In genomic region chr3:16513141-16514020, GRCh38 we compare ENCODE assay signal across 8 cellular contexts. TPM values are rescaled to one million over a fixed set of nuclear protein-coding genes. Genes with fewer than 3 reads are reported as not detected.
DNase-seq lines count a peak whose midpoint lies in the region; ATAC-seq and TF ChIP-seq lines count a peak whose summit lies in the region.

A gene with protein sequence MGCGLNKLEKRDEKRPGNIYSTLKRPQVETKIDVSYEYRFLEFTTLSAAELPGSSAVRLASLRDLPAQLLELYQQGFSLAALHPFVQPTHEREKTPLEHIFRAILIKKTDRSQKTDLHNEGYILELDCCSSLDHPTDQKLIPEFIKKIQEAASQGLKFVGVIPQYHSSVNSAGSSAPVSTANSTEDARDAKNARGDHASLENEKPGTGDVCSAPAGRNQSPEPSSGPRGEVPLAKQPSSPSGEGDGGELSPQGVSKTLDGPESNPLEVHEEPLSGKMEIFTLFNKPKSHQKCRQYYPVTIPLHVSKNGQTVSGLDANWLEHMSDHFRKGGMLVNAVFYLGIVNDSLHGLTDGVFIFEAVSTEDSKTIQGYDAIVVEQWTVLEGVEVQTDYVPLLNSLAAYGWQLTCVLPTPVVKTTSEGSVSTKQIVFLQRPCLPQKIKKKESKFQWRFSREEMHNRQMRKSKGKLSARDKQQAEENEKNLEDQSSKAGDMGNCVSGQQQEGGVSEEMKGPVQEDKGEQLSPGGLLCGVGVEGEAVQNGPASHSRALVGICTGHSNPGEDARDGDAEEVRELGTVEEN (minus strand): TSS chr3:16513699. CDS start chr3:16493869, 19,830 bp downstream.

- H3K4me2 ChIP-seq in DND-41 (ENCODE audit: insufficient read depth, low read length) (peak within 1 kb of the TSS; percentile 95), mammary epithelial cell (ENCODE audit: insufficient read depth, low read depth, low read length) (peak within 1 kb of the TSS; percentile 97)

- CTCF ChIA-PET in mammary epithelial cell (lab: Charles Lee; ENCODE audit: low non-redundant PET), result no interaction called here

- H3K79me2 ChIP-seq in DND-41 (ENCODE audit: insufficient read depth, low read length) (peaks cover 49% of the 10 kb centered on the region), mammary epithelial cell (ENCODE audit: insufficient read depth, low read length) (no peaks in the 10 kb centered on the region)

- no peaks in the 10 kb centered on the region; the same call in 1 of the 2 replicates for H3K36me3 ChIP-seq in DND-41 (ENCODE audit: insufficient read depth, low read length)
- H3K36me3 ChIP-seq in mammary epithelial cell (ENCODE audit: insufficient read depth, low read length), result no peaks in the 10 kb centered on the region
- H3K36me3 ChIP-seq in kidney epithelial cell (ENCODE audit: control insufficient read depth, insufficient read depth, low read length), result no peaks in the 10 kb centered on the region

- H3K27me3 ChIP-seq in DND-41 (ENCODE audit: insufficient read depth, low read length, poor library complexity), result no peaks in the 10 kb centered on the region
- no peaks in the 10 kb centered on the region for H3K27me3 ChIP-seq in mammary epithelial cell (ENCODE audit: insufficient read depth, low read length)
- no peaks in the 10 kb centered on the region for H3K27me3 ChIP-seq in kidney epithelial cell (ENCODE audit: control insufficient read depth, insufficient read depth, low read length)

- BruUV-seq in mammary epithelial cell (replicated peaks; lab: Mats Ljungman, UMichigan), result no TSS peak

- in situ Hi-C loops in KBM-7 (cut with MboI; ENCODE audit: low pct_unique_long_range_greater_than_20kb, low sequenced_read_pairs) (no loop called here), mammary epithelial cell (cut with MboI; ENCODE audit: low sequenced_read_pairs in 2 of 2) (no loop called here)

- H3K4me1 ChIP-seq in DND-41 (ENCODE audit: insufficient read depth, low read length) (peaks cover 47% of the 10 kb centered on the region), mammary epithelial cell (ENCODE audit: insufficient read depth, low read length) (peaks cover 15% of the 10 kb centered on the region)

- H3K9me3 ChIP-seq in DND-41 (ENCODE audit: insufficient read depth, low read length, severe bottlenecking) (no peaks in the 10 kb centered on the region), mammary epithelial cell (replicated peaks; ENCODE audit: insufficient read depth, low read length) (no peaks in the 10 kb centered on the region)

- H3K4me3 ChIP-seq in DND-41 (ENCODE audit: low read depth in 1 of 2, low read length in 2 of 2) (peak within 1 kb of the TSS; percentile 69 to 87), WI38 (ENCODE audit: low read depth, low read length) (peak within 1 kb of the TSS; percentile 82), mammary epithelial cell (replicated peaks in 1 of 3; ENCODE audit: insufficient read depth in 1 of 3, low read depth in 2 of 3, low read length in 3 of 3) (peak within 1 kb of the TSS; percentile 60 to 76 (median 73)), kidney epithelial cell (ENCODE audit: low read depth, low read length) (peak within 1 kb of the TSS; percentile 74)

- TF ChIP-seq CTCF in DND-41 (IDR thresholded peaks at IDR 0.05; ENCODE audit: borderline replicate concordance, extremely low read depth, low read length, poor library complexity, severe bottlenecking), result peak; percentile 27
- TF ChIP-seq CTCF in WI38 (IDR thresholded peaks at IDR 0.05; ENCODE audit: low read depth, low read length), result no peak
- no peak for TF ChIP-seq CTCF in mammary epithelial cell (conservative IDR thresholded peaks at IDR 0.05 in 1 of 2, IDR thresholded peaks at IDR 0.05 in 1 of 2; ENCODE audit: extremely low read depth in 1 of 2, insufficient read depth in 1 of 2, low read depth in 1 of 2, low read length in 2 of 2)
- peak; percentile 2 for TF ChIP-seq CTCF in kidney epithelial cell (IDR thresholded peaks at IDR 0.05; ENCODE audit: insufficient read depth, low read length, poor library complexity, severe bottlenecking)

- intact Hi-C loops in mammary epithelial cell (cut with micrococcal nuclease), result no loop called here

- H2AFZ ChIP-seq in DND-41 (ENCODE audit: low read depth, low read length) (peak within 1 kb of the TSS; percentile 68), mammary epithelial cell (ENCODE audit: low read depth, low read length) (peak within 1 kb of the TSS; percentile 96)

- DNase-seq in DND-41 (peak; percentile 73), KBM-7 (peak; percentile 70), mammary epithelial cell (peak; percentile 54), kidney epithelial cell (ENCODE audit: low read depth) (no peak), NCI-H1048 (lab: John Stamatoyannopoulos, UW) (no peak)
- peak; percentile 70 for DNase-seq in stimulated activated CD4-positive, alpha-beta T cell treated with anti-CD3 and anti-CD28 coated beads, Interleukin-15, amount 100 ng/mL, for 24 hours

- WGBS in mammary epithelial cell (ENCODE audit: low coverage, missing lambda C conversion rate), result 3% methylated on average over 16 of the region's 92 CpGs

- H3K27ac ChIP-seq in DND-41 (ENCODE audit: low read length) (peak within 1 kb of the TSS; percentile 91), mammary epithelial cell (ENCODE audit: insufficient read depth, low read depth, low read length) (no peak within 1 kb of the TSS)

- dilution Hi-C loops in mammary epithelial cell (cut with HindIII; ENCODE audit: low sequenced_read_pairs), result no loop called here

- peak; percentile 53 for ATAC-seq in DND-41 (ENCODE audit: insufficient read depth, low read depth)
- no peak for ATAC-seq in GM19463 (IDR thresholded peaks at IDR 0.05; ENCODE audit: unreplicated experiment)

- H3K9ac ChIP-seq in DND-41 (ENCODE audit: low read depth, low read length) (peak within 1 kb of the TSS; percentile 81), mammary epithelial cell (ENCODE audit: insufficient read depth, low read length) (peak within 1 kb of the TSS; percentile 34)

- peaks cover 19% of the 10 kb centered on the region; the same call in 1 of the 2 replicates for H4K20me1 ChIP-seq in DND-41 (ENCODE audit: insufficient read depth, low read length)
- no peaks in the 10 kb centered on the region for H4K20me1 ChIP-seq in mammary epithelial cell (ENCODE audit: insufficient read depth, low read length)

RNA-seq across cellular contexts. Expression of the gene that starts here (rescaled TPM):
- total RNA-seq in mammary epithelial cell (1 to 10 TPM; 5.2 to 9.6 TPM), kidney epithelial cell (50.7 and 58.3 TPM in 2 replicates)
- 7.4 TPM for polyA plus RNA-seq in mammary epithelial cell
- 15.8 TPM for polyA minus RNA-seq in mammary epithelial cell

Comparison
In these comparisons a context has a peak if more than half of its experiments do, and no peak if none do; other contexts are left out.
1. DNase-seq: peak in DND-41 (single experiment), KBM-7 (single experiment), mammary epithelial cell (single experiment) and stimulated activated CD4-positive, alpha-beta T cell treated with anti-CD3 and anti-CD28 coated beads, Interleukin-15, amount 100 ng/mL, for 24 hours (single experiment); none in kidney epithelial cell (single experiment) and NCI-H1048 (single experiment).
2. CTCF ChIP-seq: peak in DND-41 (single experiment) and kidney epithelial cell (single experiment); none in WI38 (single experiment) and mammary epithelial cell (0 of 2).
3. Peak in every context shown above with its lines, with median percentiles within 50 percentile points of each other: H3K4me3 ChIP-seq.